Comparison of ENCODE assay signal across 13 cellular contexts in the genomic region with DNA sequence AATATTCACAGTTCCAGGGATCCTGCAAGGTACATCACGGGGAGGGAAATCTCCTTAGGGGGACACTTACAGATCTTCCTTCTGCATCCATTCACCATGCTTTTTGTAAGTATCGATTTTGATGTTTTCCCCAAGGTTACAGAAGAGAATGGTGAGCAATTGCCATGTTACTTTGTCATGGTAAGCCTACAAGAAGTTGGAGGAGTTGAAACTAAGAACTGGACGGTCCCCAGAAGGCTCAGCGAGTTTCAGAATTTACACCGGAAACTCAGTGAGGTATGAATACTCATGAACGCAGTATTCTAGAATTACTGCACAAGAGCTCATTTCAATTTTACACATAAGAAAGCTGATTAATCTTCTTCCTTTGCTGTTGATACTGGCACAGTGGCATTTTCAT. TPM values are rescaled to one million over a fixed set of nuclear protein-coding genes. Genes with fewer than 3 reads are reported as not detected.
DNase-seq lines count a peak whose midpoint lies in the region; ATAC-seq and TF ChIP-seq lines count a peak whose summit lies in the region.
"Had no signal": no experiment of that assay in that cellular context is flagged by ENCODE, and none has a peak within 500 bp of the region (broad histone marks: within the 10 kb centered on the region; RNA-seq: fewer than 3 reads in every experiment).

No MANE protein-coding gene starts in this region.

- H3K4me1 ChIP-seq in spleen: peaks cover 5 to 32% (median 21%) of the 10 kb centered on the region in 6 donors
- H3K4me1 ChIP-seq in tibial artery: peaks cover 0 to 20% (median 7%) of the 10 kb centered on the region in 4 donors

- peak; percentile 26 for DNase-seq in activated CD4-positive, alpha-beta memory T cell treated with anti-CD3 and anti-CD28 coated beads, Interleukin-2, amount 10 ng/mL, durations not matched to agents 7 days and 5 days
- no peak for DNase-seq in spleen
- DNase-seq in NCI-H1436 treated with DMSO at 0.1 percent for 48 hours (lab: John Stamatoyannopoulos, UW): no peak
- DNase-seq in tibial artery: no peak
- no peak for DNase-seq in foreskin fibroblast
- DNase-seq: brain microvascular endothelial cell; stimulated activated CD8-positive, alpha-beta memory T cell treated with anti-CD3 and anti-CD28 coated beads, Interleukin-4, amount 100 ng/mL, for 48 hours had no signal

- H3K4me3 Mint-ChIP-seq in activated CD4-positive, alpha-beta memory T cell treated with anti-CD3 and anti-CD28 coated beads, Interleukin-2, amount 10 ng/mL, durations not matched to agents 7 days and 5 days: peak overlapping the region; percentile 27
- H3K4me3 Mint-ChIP-seq: T-helper 1 cell treated with Interleukin-12 subunit alpha and Interleukin-12 subunit beta and Interleukin-4 antibody, amounts not matched to agents 30 μg/mL and 1 μg/mL, for 36 hours had no signal

- H3K27ac Mint-ChIP-seq in activated CD4-positive, alpha-beta memory T cell treated with anti-CD3 and anti-CD28 coated beads, Interleukin-2, amount 10 ng/mL, durations not matched to agents 7 days and 5 days: peak overlapping the region; percentile 81
- H3K27ac Mint-ChIP-seq: T-helper 1 cell treated with Interleukin-12 subunit alpha and Interleukin-12 subunit beta and Interleukin-4 antibody, amounts not matched to agents 30 μg/mL and 1 μg/mL, for 36 hours had no signal

- H3K27me3 ChIP-seq in spleen (replicated peaks in 1 of 7) (no peaks in the 10 kb centered on the region), tibial artery (no peaks in the 10 kb centered on the region)
- H3K27me3 ChIP-seq: brain microvascular endothelial cell had no signal

- CTCF ChIA-PET in activated CD4-positive, alpha-beta memory T cell treated with anti-CD3 and anti-CD28 coated beads, Interleukin-2, amount 10 ng/mL, durations not matched to agents 7 days and 5 days (lab: Charles Lee): interaction anchor here (0.6 to 1.0 kb wide), 3 partner anchors 11 to 43 kb away, joined by 3 read pairs; no protein-coding TSS in a partner anchor

- WGBS in spleen, 5 donors: 77 to 88% (median 79%) methylated on average over 6 of the region's 6 CpGs

- no peaks in the 10 kb centered on the region for H3K27me3 Mint-ChIP-seq in activated CD4-positive, alpha-beta memory T cell treated with anti-CD3 and anti-CD28 coated beads, Interleukin-2, amount 10 ng/mL, durations not matched to agents 7 days and 5 days

- POLR2A ChIA-PET in activated CD4-positive, alpha-beta memory T cell treated with anti-CD3 and anti-CD28 coated beads, Interleukin-2, amount 10 ng/mL, durations not matched to agents 7 days and 5 days (lab: Charles Lee): no interaction called here

- ATAC-seq in GM18505 (IDR thresholded peaks at IDR 0.05; ENCODE audit: unreplicated experiment) (peak; percentile 39), GM19455 (IDR thresholded peaks at IDR 0.05; ENCODE audit: unreplicated experiment) (peak; percentile 68), HG03039 (IDR thresholded peaks at IDR 0.05; ENCODE audit: unreplicated experiment) (peak; percentile 37)
- ATAC-seq: esophagus mucosa had no signal

- no peak for TF ChIP-seq CTCF in spleen (IDR thresholded peaks at IDR 0.05 in 8 of 11, conservative IDR thresholded peaks at IDR 0.05 in 3 of 11)
- TF ChIP-seq CTCF in tibial artery (IDR thresholded peaks at IDR 0.05): no peak
- TF ChIP-seq CTCF in foreskin fibroblast (IDR thresholded peaks at IDR 0.05; ENCODE audit: low read depth, low read length): no peak

- H3K9me3 Mint-ChIP-seq in activated CD4-positive, alpha-beta memory T cell treated with anti-CD3 and anti-CD28 coated beads, Interleukin-2, amount 10 ng/mL, durations not matched to agents 7 days and 5 days: peaks cover 2% of the 10 kb centered on the region
- H3K9me3 Mint-ChIP-seq: T-helper 1 cell treated with Interleukin-12 subunit alpha and Interleukin-12 subunit beta and Interleukin-4 antibody, amounts not matched to agents 30 μg/mL and 1 μg/mL, for 36 hours had no signal

- peaks cover 63% of the 10 kb centered on the region for H3K4me1 Mint-ChIP-seq in activated CD4-positive, alpha-beta memory T cell treated with anti-CD3 and anti-CD28 coated beads, Interleukin-2, amount 10 ng/mL, durations not matched to agents 7 days and 5 days

- intact Hi-C loops in spleen (cut with DNase I; ENCODE audit: low total_unique reads) (no loop called here), tibial artery (cut with DNase I; ENCODE audit: low total_unique reads) (no loop called here)

- H3K4me3 ChIP-seq in spleen: no peak overlapping the region
- H3K4me3 ChIP-seq in tibial artery: no peak overlapping the region
- no peak overlapping the region for H3K4me3 ChIP-seq in foreskin fibroblast (ENCODE audit: low read depth in 1 of 2, low read length in 2 of 2)
- H3K4me3 ChIP-seq: skin epidermis had no signal

- TF ChIP-seq POLR2A in GM18505 (IDR thresholded peaks at IDR 0.05; ENCODE audit: borderline replicate concordance, extremely low read depth, insufficient read depth, insufficient read length) (no peak), spleen (IDR thresholded peaks at IDR 0.05) (no peak)

- peaks cover 0 to 8% (median 0%) of the 10 kb centered on the region in 8 donors for H3K9me3 ChIP-seq in spleen
- H3K9me3 ChIP-seq in tibial artery: no peaks in the 10 kb centered on the region

- H3K27ac ChIP-seq in spleen: peak overlapping the region in 2 of 8 donors; percentile 12 to 45
- H3K27ac ChIP-seq in tibial artery: no peak overlapping the region
- H3K27ac ChIP-seq: brain microvascular endothelial cell, skin epidermis had no signal

- peaks cover 31% of the 10 kb centered on the region for H3K36me3 Mint-ChIP-seq in activated CD4-positive, alpha-beta memory T cell treated with anti-CD3 and anti-CD28 coated beads, Interleukin-2, amount 10 ng/mL, durations not matched to agents 7 days and 5 days (ENCODE audit: low read depth)

- H3K36me3 ChIP-seq in spleen (peaks cover 0 to 57% (median 10%) of the 10 kb centered on the region in 6 donors), tibial artery (peaks cover 0 to 28% (median 25%) of the 10 kb centered on the region in 3 donors)
- H3K36me3 ChIP-seq: brain microvascular endothelial cell had no signal

RNA-seq across cellular contexts. Expression of gene LRP2BP, which starts 53.9 kb away (rescaled TPM):
- 1 to 10 TPM; 1.1 to 1.2 TPM for total RNA-seq in activated CD4-positive, alpha-beta memory T cell treated with anti-CD3 and anti-CD28 coated beads, Interleukin-2, amount 10 ng/mL, durations not matched to agents 7 days and 5 days
- total RNA-seq in spleen: 1 to 10 TPM in 5 of 7 donors, under 1 TPM in 2; 0.47 to 2.4 (median 1.2) TPM
- under 1 TPM; 0.17 to 0.48 (median 0.29) TPM for polyA plus RNA-seq in spleen

RNA-seq across cellular contexts. Expression of gene ANKRD37, which starts 54.8 kb away (rescaled TPM):
- 10 to 100 TPM; 16.0 to 16.1 TPM for total RNA-seq in activated CD4-positive, alpha-beta memory T cell treated with anti-CD3 and anti-CD28 coated beads, Interleukin-2, amount 10 ng/mL, durations not matched to agents 7 days and 5 days
- total RNA-seq in spleen: 10 to 100 TPM in 3 of 7 donors, 1 to 10 TPM in 4; 6.9 to 21.1 (median 8.9) TPM
- polyA plus RNA-seq in spleen: 10 to 100 TPM in 2 of 3 donors, 1 to 10 TPM in 1; 6.0 to 12.0 (median 10.5) TPM
